In the genomic region with DNA sequence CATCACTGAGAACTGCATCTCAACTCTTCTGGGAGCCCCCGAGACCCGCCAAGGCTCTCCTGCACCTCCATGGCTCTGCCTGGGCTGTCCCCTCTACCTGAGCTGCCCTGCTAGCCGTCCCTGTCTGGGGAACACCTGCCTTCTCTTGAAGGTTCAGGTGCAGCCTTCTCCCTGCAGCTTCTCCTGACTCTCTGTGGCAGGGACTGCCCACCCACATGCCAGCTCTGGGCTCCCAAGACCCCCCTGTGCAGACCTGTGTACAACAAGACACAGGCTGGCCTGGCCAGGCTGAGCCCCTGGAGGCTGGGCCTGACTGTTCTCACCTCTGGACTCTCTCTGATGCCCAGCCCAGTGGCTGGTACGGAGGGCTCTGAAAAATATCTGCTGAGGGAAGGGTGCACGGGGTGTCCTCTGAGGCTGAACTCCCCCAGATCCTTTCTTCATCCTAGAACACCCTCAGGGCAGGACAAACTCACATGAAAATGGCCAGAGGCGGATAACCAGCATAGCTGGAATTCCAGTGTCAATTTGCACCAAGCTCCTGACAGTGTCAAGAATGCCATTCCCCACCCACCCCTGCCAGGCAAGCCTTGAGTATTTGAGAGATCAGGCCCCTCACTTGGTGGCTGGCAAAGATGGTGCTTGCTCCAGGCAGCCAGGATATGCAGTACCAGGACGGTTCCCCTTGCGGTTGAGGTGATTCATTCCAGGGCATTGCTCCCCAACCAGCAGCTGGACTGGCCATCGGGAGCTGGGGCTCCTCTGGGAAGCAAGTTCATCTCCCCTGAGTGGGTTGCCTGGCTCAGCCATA, we compare ENCODE assay signal across 16 cellular contexts. TPM values are rescaled to one million over a fixed set of nuclear protein-coding genes. Genes with fewer than 3 reads are reported as not detected.
DNase-seq lines count a peak whose midpoint lies in the region; ATAC-seq, FAIRE-seq and TF ChIP-seq lines count a peak whose summit lies in the region.
"Had no signal": no experiment of that assay in that cellular context is flagged by ENCODE, and none has a peak within 500 bp of the region (broad histone marks: within the 10 kb centered on the region; RNA-seq: fewer than 3 reads in every experiment).

No MANE protein-coding gene starts in this region.

- peak overlapping the region; percentile 63 for H4K91ac ChIP-seq in mesenchymal stem cell (ENCODE audit: low read length)

- H2BK12ac ChIP-seq in mesenchymal stem cell (ENCODE audit: low read length in 2 of 2) = peak overlapping the region in 1 of 2 experiments; percentile 79

- POLR2A ChIA-PET in A549 (lab: Yijun Ruan, JAX) = no interaction called here

- H3K9me3 ChIP-seq in A549 (no peaks in the 10 kb centered on the region), mesenchymal stem cell (ENCODE audit: control insufficient read depth, low read length) (no peaks in the 10 kb centered on the region), sigmoid colon (no peaks in the 10 kb centered on the region)
- H3K9me3 ChIP-seq: HAP-1 had no signal

- intact Hi-C loops in sigmoid colon (cut with DNase I) = no loop called here

- ATAC-seq in A549 = peak in 1 of 2 experiments; percentile 4; a peak in 2 of 6 replicates
- ATAC-seq in HG02759 (IDR thresholded peaks at IDR 0.05; ENCODE audit: unreplicated experiment) = no peak

- H2BK120ac ChIP-seq in mesenchymal stem cell (ENCODE audit: low read depth, low read length) = no peak overlapping the region

- H3K4me3 ChIP-seq in A549 (no peak overlapping the region), bronchial epithelial cell (ENCODE audit: low read depth, low read length) (no peak overlapping the region), mesenchymal stem cell (ENCODE audit: insufficient read depth in 1 of 2, low read depth in 1 of 2, low read length in 2 of 2) (no peak overlapping the region), sigmoid colon (no peak overlapping the region)
- H3K4me3 ChIP-seq: HAP-1, SK-N-MC had no signal

- peak overlapping the region; percentile 45 for H4K8ac ChIP-seq in mesenchymal stem cell (ENCODE audit: low read length)

- no peak for DNase-seq in A549 (ENCODE audit: low read depth in 1 of 2, low spot score in 1 of 2)
- DNase-seq in bronchial epithelial cell (ENCODE audit: low read depth) = peak; percentile 43
- no peak for DNase-seq in mesenchymal stem cell
- DNase-seq in NCI-H187 treated with DMSO at 0.1 percent for 48 hours (lab: John Stamatoyannopoulos, UW) = no peak
- no peak for DNase-seq in SK-N-DZ (ENCODE audit: low spot score)
- no peak for DNase-seq in sigmoid colon
- DNase-seq: activated CD4-positive, alpha-beta T cell treated with anti-CD3 and anti-CD28 coated beads for 4 hours; activated effector memory CD4-positive, alpha-beta T cell treated with Interleukin-2 at 50 U/mL for 16 hours; NCI-H446 treated with DMSO at 0.1 percent for 48 hours; small intestine; stimulated activated CD8-positive, alpha-beta memory T cell treated with anti-CD3 and anti-CD28 coated beads, Interleukin-4, amount 100 ng/mL, for 48 hours had no signal

- H3K18ac ChIP-seq in mesenchymal stem cell (ENCODE audit: low read depth in 1 of 2, low read length in 2 of 2) = peak overlapping the region in 1 of 2 experiments; percentile 12

- no peak overlapping the region for H3K9ac ChIP-seq in mesenchymal stem cell (ENCODE audit: low read length)

- H2AK5ac ChIP-seq in mesenchymal stem cell (ENCODE audit: low read length, severe bottlenecking) = peak overlapping the region; percentile 94

- no peak for TF ChIP-seq POLR2A in A549 (IDR thresholded peaks at IDR 0.05; ENCODE audit: low read length)
- TF ChIP-seq POLR2A in sigmoid colon (IDR thresholded peaks at IDR 0.05) = no peak

- TF ChIP-seq EP300 in A549 (IDR thresholded peaks at IDR 0.05) = no peak
- no peak for TF ChIP-seq EP300 in Ishikawa (IDR thresholded peaks at IDR 0.05; ENCODE audit: borderline replicate concordance)
- TF ChIP-seq EP300 in sigmoid colon (IDR thresholded peaks at IDR 0.05) = no peak

- H2BK15ac ChIP-seq in mesenchymal stem cell (ENCODE audit: low read depth, poor library complexity, severe bottlenecking) = no peak overlapping the region

- TF ChIP-seq CTCF in A549 (IDR thresholded peaks at IDR 0.05) = no peak
- TF ChIP-seq CTCF in bronchial epithelial cell (IDR thresholded peaks at IDR 0.05; ENCODE audit: insufficient read depth, low read length, severe bottlenecking) = no peak
- TF ChIP-seq CTCF in sigmoid colon (IDR thresholded peaks at IDR 0.05) = no peak

- 73% methylated on average over 7 of the region's 9 CpGs for WGBS in A549 (ENCODE audit: missing lambda C conversion rate)
- 82% methylated on average over 9 of the region's 9 CpGs for WGBS in mesenchymal stem cell
- 89 to 96% methylated on average over 9 of the region's 9 CpGs for WGBS in sigmoid colon, 2 donors

- peak overlapping the region; percentile 36 for H2BK5ac ChIP-seq in mesenchymal stem cell (ENCODE audit: low read depth, low read length, poor library complexity, severe bottlenecking)

- no peak overlapping the region for H2AFZ ChIP-seq in mesenchymal stem cell (ENCODE audit: low read depth, low read length)

- H3K79me1 ChIP-seq in mesenchymal stem cell (replicated peaks; ENCODE audit: low read length, poor library complexity, severe bottlenecking) = peaks cover 30% of the 10 kb centered on the region

- H3K4me1 ChIP-seq in A549 (peaks cover 56% of the 10 kb centered on the region), mesenchymal stem cell (ENCODE audit: control insufficient read depth, insufficient read depth, low read depth, low read length) (peaks cover 75% of the 10 kb centered on the region), sigmoid colon (peaks cover 0 to 38% (median 30%) of the 10 kb centered on the region in 4 donors)
- H3K4me1 ChIP-seq: HAP-1 had no signal

- peak overlapping the region in 1 of 2 experiments; percentile 46 for H3K4ac ChIP-seq in mesenchymal stem cell (ENCODE audit: low read depth in 1 of 2, low read length in 2 of 2)

- H3K4me2 ChIP-seq in A549 = peak overlapping the region; percentile 57
- no peak overlapping the region for H3K4me2 ChIP-seq in mesenchymal stem cell (ENCODE audit: low read length, poor library complexity, severe bottlenecking)

- H3K27ac ChIP-seq in A549 (peak overlapping the region; percentile 63 to 76; a peak in 4 of 6 replicates), mesenchymal stem cell (ENCODE audit: low read length, poor library complexity, severe bottlenecking) (peak overlapping the region; percentile 93), sigmoid colon (peak overlapping the region in 2 of 4 donors; percentile 55 to 72)
- H3K27ac ChIP-seq: SK-N-MC had no signal

- CTCF ChIA-PET in A549 (lab: Yijun Ruan, JAX) = interaction anchor here (4.2 kb wide), 1 partner anchor 31 kb away, joined by 20 read pairs; no protein-coding TSS in a partner anchor

- H3K36me3 ChIP-seq in bronchial epithelial cell (ENCODE audit: control insufficient read depth, insufficient read depth, low read length) (peaks cover 22% of the 10 kb centered on the region), mesenchymal stem cell (ENCODE audit: control insufficient read depth in 1 of 2, insufficient read depth in 2 of 2, low read depth in 1 of 2, low read length in 2 of 2) (peaks cover 68 to 76% of the 10 kb centered on the region in 2 experiments), sigmoid colon (peaks cover 0 to 27% (median 0%) of the 10 kb centered on the region in 4 donors)

- FAIRE-seq in A549 (lab: Jason Lieb, UNC) (no peak), bronchial epithelial cell (lab: Jason Lieb, UNC) (no peak)
- FAIRE-seq: colon, small intestine had no signal

- H3K27me3 ChIP-seq in bronchial epithelial cell (ENCODE audit: control insufficient read depth, insufficient read depth, low read length) (no peaks in the 10 kb centered on the region), mesenchymal stem cell (ENCODE audit: control insufficient read depth in 1 of 2, insufficient read depth in 1 of 2, low read length in 2 of 2) (no peaks in the 10 kb centered on the region), sigmoid colon (no peaks in the 10 kb centered on the region)

- H3K14ac ChIP-seq in mesenchymal stem cell (ENCODE audit: low read length in 2 of 2) = peak overlapping the region in 1 of 2 experiments; percentile 38

- no peak overlapping the region for H3K23ac ChIP-seq in mesenchymal stem cell (ENCODE audit: low read length in 2 of 2)

- TF ChIP-seq RAD21 in A549 (conservative IDR thresholded peaks at IDR 0.05 in 1 of 2, IDR thresholded peaks at IDR 0.05 in 1 of 2) (no peak), Ishikawa (IDR thresholded peaks at IDR 0.05; ENCODE audit: low read depth) (no peak)

TF ChIP-seq in A549, 52 proteins besides CTCF, POLR2A, EP300 and RAD21 (continues in another document):
- TF ChIP-seq CHD4 (IDR thresholded peaks at IDR 0.05; ENCODE audit: borderline replicate concordance) = no peak
- no peak for TF ChIP-seq ZSCAN20 (CRISPR knock-in tag; IDR thresholded peaks at IDR 0.05)
- no peak for TF ChIP-seq RARB (CRISPR knock-in tag; IDR thresholded peaks at IDR 0.05)

TF ChIP-seq in Ishikawa, 13 proteins besides CTCF, POLR2A, EP300 and RAD21:
- TF ChIP-seq TCF12 (IDR thresholded peaks at IDR 0.05; ENCODE audit: low read depth) = no peak
- TF ChIP-seq TEAD4 (IDR thresholded peaks at IDR 0.05) = peak; percentile 93
- 0 out of 2 replicates have a peak, but pooled peaks have one; percentile 46 for TF ChIP-seq ZBTB7A (IDR thresholded peaks at IDR 0.05; ENCODE audit: low read depth)
- no peak for TF ChIP-seq YY1 (IDR thresholded peaks at IDR 0.05; ENCODE audit: low read depth)
TF ChIP-seq in Ishikawa: peak in this region for 2.

RNA-seq across cellular contexts. Expression of gene SLC25A51, which starts 40.9 kb away (rescaled TPM):
- polyA plus RNA-seq in A549 (2011; rRNA removed) (24.3 and 29.2 TPM in 2 replicates), A549 (2017; fragmentation: RNase III; extraction: RNeasy Plus Mini Kit Qiagen cat#74134 plus additional on column Dnase treatment) (16.6 to 18.0 TPM (median 17.2 TPM) in 3 replicates), sigmoid colon (1 to 10 TPM; 4.2 to 8.9 (median 8.6) TPM)
- polyA plus RNA-seq in A549 (2012; cell fraction: cytosol; rRNA removed) = 11.8 and 14.5 TPM in 2 replicates
- 5.7 and 8.7 TPM in 2 replicates for polyA plus RNA-seq in A549 (2012; cell fraction: nucleus; rRNA removed)
- polyA minus RNA-seq in A549 (2011; rRNA and poly(A)+ RNA removed) = 62.7 and 65.7 TPM in 2 replicates
- total RNA-seq in bronchial epithelial cell (63.7 and 99.2 TPM in 2 replicates), sigmoid colon (10 to 100 TPM; 19.3 to 31.0 (median 27.3) TPM)
- polyA plus RNA-seq in mesenchymal stem cell (2013, experiment 1 of 2) = 25.1 TPM
- polyA plus RNA-seq in mesenchymal stem cell (2013, experiment 2 of 2) = 24.0 TPM
- polyA plus RNA-seq in SK-N-DZ (2014; cell fraction: cytosol; rRNA removed) = 31.1 and 36.9 TPM in 2 replicates
- polyA plus RNA-seq in SK-N-DZ (2014; cell fraction: nucleus; rRNA removed) = 16.9 and 19.2 TPM in 2 replicates
